Comparison of ENCODE assay signal across 8 cellular contexts in the genomic region with DNA sequence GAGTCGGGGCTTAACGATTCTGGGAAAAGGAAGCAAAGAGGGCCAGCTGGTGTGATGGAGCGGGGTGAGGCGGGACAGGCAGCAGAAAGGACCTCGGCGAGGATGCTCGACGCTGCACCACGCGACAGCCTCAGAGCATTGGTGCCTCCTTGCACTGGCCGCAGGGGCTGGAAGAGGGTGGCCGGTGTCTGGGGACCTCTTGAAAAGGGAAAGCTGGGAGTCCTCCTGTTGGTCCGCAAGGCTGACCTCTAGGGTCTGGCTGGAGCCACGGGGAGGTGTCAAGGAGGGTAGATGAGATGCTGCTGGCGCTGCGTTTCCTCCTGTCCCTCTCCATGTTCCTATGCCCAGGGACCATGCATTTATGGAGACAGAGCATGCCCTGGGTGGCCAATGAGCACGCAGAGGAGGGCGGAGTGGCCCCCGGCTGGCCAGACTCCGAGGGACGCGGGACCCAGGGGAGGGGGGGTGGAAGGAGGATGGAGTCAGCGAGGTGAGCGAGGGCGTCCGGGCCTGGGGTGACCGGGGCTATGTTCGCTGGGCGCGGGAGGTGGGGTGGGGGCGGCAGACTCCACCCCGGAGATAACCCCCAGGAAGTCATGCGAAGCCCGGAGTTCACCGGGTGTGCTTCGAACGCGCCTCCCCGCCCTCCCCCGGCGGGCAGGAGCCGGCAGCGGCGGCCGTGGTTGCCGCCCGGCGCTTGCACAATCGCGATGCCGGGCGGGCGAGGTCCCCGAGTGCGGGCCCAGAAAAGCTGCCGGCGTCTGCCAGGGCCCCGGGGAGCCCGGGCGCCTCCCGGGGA. TPM values are rescaled to one million over a fixed set of nuclear protein-coding genes. Genes with fewer than 3 reads are reported as not detected.
A peak's percentile ranks its signal among the peaks of the same experiment; 100 is the strongest.
DNase-seq lines count a peak whose midpoint lies in the region; ATAC-seq, FAIRE-seq and TF ChIP-seq lines count a peak whose summit lies in the region.

A gene (minus strand): TSS at position 334 of the 799 bp plus-strand sequence. CDS start 407 bp downstream, outside the sequence.

- no peaks in the 10 kb centered on the region for H3K36me3 ChIP-seq in ascending aorta
- H3K36me3 ChIP-seq in lower lobe of right lung, result no peaks in the 10 kb centered on the region

- ATAC-seq in lower lobe of right lung (peak; percentile 58 to 75), HG03280 (IDR thresholded peaks at IDR 0.05; ENCODE audit: unreplicated experiment) (no peak), GM21737 (IDR thresholded peaks at IDR 0.05; ENCODE audit: unreplicated experiment) (no peak)

- FAIRE-seq in D721Med (lab: Jason Lieb, UNC), result no peak

- H3K27me3 ChIP-seq in ascending aorta (no peaks in the 10 kb centered on the region), lower lobe of right lung (ENCODE audit: low read depth) (peaks cover 84% of the 10 kb centered on the region)

- intact Hi-C loops in ascending aorta (cut with DNase I), result no loop called here
- intact Hi-C loops in lower lobe of right lung (cut with DNase I), result no loop called here

- no peaks in the 10 kb centered on the region for H3K9me3 ChIP-seq in ascending aorta
- H3K9me3 ChIP-seq in lower lobe of right lung, result no peaks in the 10 kb centered on the region

- no peak for TF ChIP-seq CTCF in HFF-Myc (IDR thresholded peaks at IDR 0.05; ENCODE audit: low read depth, low read length, missing control alignments)
- TF ChIP-seq CTCF in ascending aorta (IDR thresholded peaks at IDR 0.05), result no peak
- TF ChIP-seq CTCF in lower lobe of right lung (IDR thresholded peaks at IDR 0.05), result no peak
- no peak for TF ChIP-seq CTCF in D721Med (IDR thresholded peaks at IDR 0.05; ENCODE audit: insufficient read depth, missing control alignments)

- DNase-seq in AG08395 (ENCODE audit: low spot score), result peak; percentile 30
- DNase-seq in HFF-Myc (ENCODE audit: extremely low read depth, low read depth), result no peak
- DNase-seq in ascending aorta (ENCODE audit: low spot score in 2 of 2), result no peak
- peak; percentile 48 for DNase-seq in lower lobe of right lung
- no peak for DNase-seq in OCI-M1 (lab: John Stamatoyannopoulos, UW)
- no peak for DNase-seq in D721Med (ENCODE audit: insufficient read length, low spot score)

- H3K27ac ChIP-seq in ascending aorta (no peak within 1 kb of the TSS), lower lobe of right lung (no peak within 1 kb of the TSS)

- H3K4me3 ChIP-seq in HFF-Myc (replicated peaks; ENCODE audit: low read depth, low read length) (peak within 1 kb of the TSS; percentile 30), ascending aorta (peak within 1 kb of the TSS; percentile 18 to 29), lower lobe of right lung (peak within 1 kb of the TSS; percentile 19)

- H3K4me1 ChIP-seq in ascending aorta, result peaks cover 0 to 3% of the 10 kb centered on the region in 2 donors
- peaks cover 24% of the 10 kb centered on the region for H3K4me1 ChIP-seq in lower lobe of right lung

RNA-seq across cellular contexts. Expression of the gene that starts here (rescaled TPM):
- total RNA-seq in ascending aorta, result not detected
- 0.21 TPM for total RNA-seq in lower lobe of right lung

Comparison
In these comparisons a context has a peak if more than half of its experiments do, and no peak if none do; other contexts are left out.
1. Peak in DNase-seq, ATAC-seq and H3K4me3 ChIP-seq in lower lobe of right lung; RNA of the gene not detected or under 1 TPM.